In the genomic region with DNA sequence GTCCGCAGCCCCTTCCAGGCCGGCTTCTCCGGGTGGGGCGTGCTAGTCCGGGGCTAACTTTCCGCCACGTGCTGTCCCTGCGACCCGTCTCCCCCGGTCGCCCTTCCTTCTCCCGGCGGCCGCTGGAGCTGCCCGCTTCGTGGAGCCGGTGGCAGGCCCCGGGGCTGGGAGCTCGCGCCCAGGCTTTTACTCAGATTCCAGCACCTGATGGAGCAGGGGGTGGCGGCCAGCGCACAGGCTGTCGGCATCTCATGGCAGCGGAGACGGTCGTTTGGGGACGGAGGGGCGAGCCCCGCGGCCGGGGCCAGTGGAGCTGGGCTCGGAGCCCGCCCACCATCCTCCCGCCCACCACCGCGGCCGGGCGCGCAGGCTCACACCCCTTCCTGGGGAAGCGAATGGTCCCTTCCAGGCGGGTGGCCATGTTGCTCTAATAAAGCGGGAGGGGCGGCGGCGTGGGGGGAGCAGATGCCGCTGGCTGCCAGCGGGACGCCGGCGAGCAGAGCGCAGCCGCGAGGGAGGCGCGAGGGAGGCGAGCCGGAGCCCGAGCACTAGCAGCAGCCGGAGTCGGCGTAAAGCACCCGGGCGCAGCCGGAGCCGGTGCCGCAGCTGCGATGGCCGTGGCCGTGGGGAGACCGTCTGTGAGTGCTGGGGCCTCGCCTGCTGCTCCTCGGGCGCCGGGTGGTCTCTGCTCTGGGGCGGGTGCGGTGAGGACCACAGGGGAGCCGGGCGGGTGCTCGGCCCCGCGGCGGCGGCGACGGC, we compare ENCODE assay signal across 1 cellular context.
TF ChIP-seq lines count a peak whose summit lies in the region.

A gene (plus strand): TSS at position 460 of the 759 bp plus-strand sequence. CDS start 152 bp downstream, at position 612.

TF ChIP-seq in K562, 482 proteins besides CTCF, POLR2A, EP300 and RAD21 (continued from another document and continues in another):
- TF ChIP-seq, protein P1, sequence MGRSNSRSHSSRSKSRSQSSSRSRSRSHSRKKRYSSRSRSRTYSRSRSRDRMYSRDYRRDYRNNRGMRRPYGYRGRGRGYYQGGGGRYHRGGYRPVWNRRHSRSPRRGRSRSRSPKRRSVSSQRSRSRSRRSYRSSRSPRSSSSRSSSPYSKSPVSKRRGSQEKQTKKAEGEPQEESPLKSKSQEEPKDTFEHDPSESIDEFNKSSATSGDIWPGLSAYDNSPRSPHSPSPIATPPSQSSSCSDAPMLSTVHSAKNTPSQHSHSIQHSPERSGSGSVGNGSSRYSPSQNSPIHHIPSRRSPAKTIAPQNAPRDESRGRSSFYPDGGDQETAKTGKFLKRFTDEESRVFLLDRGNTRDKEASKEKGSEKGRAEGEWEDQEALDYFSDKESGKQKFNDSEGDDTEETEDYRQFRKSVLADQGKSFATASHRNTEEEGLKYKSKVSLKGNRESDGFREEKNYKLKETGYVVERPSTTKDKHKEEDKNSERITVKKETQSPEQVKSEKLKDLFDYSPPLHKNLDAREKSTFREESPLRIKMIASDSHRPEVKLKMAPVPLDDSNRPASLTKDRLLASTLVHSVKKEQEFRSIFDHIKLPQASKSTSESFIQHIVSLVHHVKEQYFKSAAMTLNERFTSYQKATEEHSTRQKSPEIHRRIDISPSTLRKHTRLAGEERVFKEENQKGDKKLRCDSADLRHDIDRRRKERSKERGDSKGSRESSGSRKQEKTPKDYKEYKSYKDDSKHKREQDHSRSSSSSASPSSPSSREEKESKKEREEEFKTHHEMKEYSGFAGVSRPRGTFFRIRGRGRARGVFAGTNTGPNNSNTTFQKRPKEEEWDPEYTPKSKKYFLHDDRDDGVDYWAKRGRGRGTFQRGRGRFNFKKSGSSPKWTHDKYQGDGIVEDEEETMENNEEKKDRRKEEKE (IDR thresholded peaks at IDR 0.05; ENCODE audit: borderline replicate concordance in 1 of 2, control insufficient read depth in 1 of 2, low read depth in 2 of 2, low read length in 1 of 2), result 0 out of 4 replicates have a peak, but pooled peaks of 1 of the 2 experiments have one; percentile 33
- TF ChIP-seq NFRKB (IDR thresholded peaks at IDR 0.05; ENCODE audit: low read depth) (peak; percentile 12; the same call in 1 of the 2 replicates), CEBPG (CRISPR knock-in tag; IDR thresholded peaks at IDR 0.05) (no peak; the same call in 1 of the 2 replicates), CEBPG (tag; conservative IDR thresholded peaks at IDR 0.05 in 1 of 2, IDR thresholded peaks at IDR 0.05 in 1 of 2) (no peak), MAZ (CRISPR knock-in tag; conservative IDR thresholded peaks at IDR 0.05 in 1 of 2, IDR thresholded peaks at IDR 0.05 in 1 of 2) (peak; percentile 70 to 84), SP1 (CRISPR knock-in tag; IDR thresholded peaks at IDR 0.05) (peak; percentile 47), SMAD2 (IDR thresholded peaks at IDR 0.05; ENCODE audit: low read depth, low read length) (0 out of 2 replicates have a peak, but pooled peaks have one; percentile 28), ZNF263 (CRISPR knock-in tag; IDR thresholded peaks at IDR 0.05; ENCODE audit: borderline replicate concordance) (peak; percentile 74), ZBTB7A (IDR thresholded peaks at IDR 0.05; ENCODE audit: borderline replicate concordance, control insufficient read depth, low read depth, low read length) (no peak; the same call in 1 of the 2 replicates), ESRRB (CRISPR knock-in tag; IDR thresholded peaks at IDR 0.05; ENCODE audit: borderline replicate concordance) (no peak), IRF2 (CRISPR knock-in tag; IDR thresholded peaks at IDR 0.05) (no peak), EHMT2 (IDR thresholded peaks at IDR 0.05) (no peak), RBFOX2 (IDR thresholded peaks at IDR 0.05; ENCODE audit: low read depth, low read length) (peak; percentile 91), HNRNPLL (IDR thresholded peaks at IDR 0.05; ENCODE audit: low read depth, low read length, poor library complexity, severe bottlenecking) (peak; percentile 91), ZNF311 (CRISPR knock-in tag; IDR thresholded peaks at IDR 0.05) (no peak), U2AF1 (optimal IDR thresholded peaks at IDR 0.05; ENCODE audit: low read depth, low read length) (peak; percentile 44), ZNF133 (CRISPR knock-in tag; IDR thresholded peaks at IDR 0.05) (no peak), CREB1 (IDR thresholded peaks at IDR 0.05) (peak; percentile 62), CREB1 (CRISPR knock-in tag; IDR thresholded peaks at IDR 0.05) (peak; percentile 56; the same call in 1 of the 2 replicates), KDM4B (IDR thresholded peaks at IDR 0.05; ENCODE audit: borderline replicate concordance in 2 of 2, low read depth in 1 of 2) (no peak; a peak in 1 of 4 replicates), BHLHE40 (IDR thresholded peaks at IDR 0.05; ENCODE audit: low read length) (peak; percentile 68), NCOR1 (IDR thresholded peaks at IDR 0.05) (no peak), YY1 (IDR thresholded peaks at IDR 0.05; ENCODE audit: borderline replicate concordance in 1 of 3, control insufficient read depth in 1 of 3, extremely low read depth in 1 of 3, insufficient read depth in 3 of 3, insufficient read length in 1 of 3, insufficient replicate concordance in 2 of 3, low read depth in 1 of 3, low read length in 2 of 3) (peak; percentile 58 to 94 (median 88)), CBFA2T3 (IDR thresholded peaks at IDR 0.05) (no peak), POLR2H (tag; IDR thresholded peaks at IDR 0.05; ENCODE audit: low read depth) (peak; percentile 64), ZNF778 (CRISPR knock-in tag; IDR thresholded peaks at IDR 0.05) (no peak), SIN3B (IDR thresholded peaks at IDR 0.05; ENCODE audit: low read depth) (peak; percentile 49; the same call in 1 of the 2 replicates), BRD9 (IDR thresholded peaks at IDR 0.05; ENCODE audit: low read depth, partially characterized antibody) (no peak)
- TF ChIP-seq, protein P2, sequence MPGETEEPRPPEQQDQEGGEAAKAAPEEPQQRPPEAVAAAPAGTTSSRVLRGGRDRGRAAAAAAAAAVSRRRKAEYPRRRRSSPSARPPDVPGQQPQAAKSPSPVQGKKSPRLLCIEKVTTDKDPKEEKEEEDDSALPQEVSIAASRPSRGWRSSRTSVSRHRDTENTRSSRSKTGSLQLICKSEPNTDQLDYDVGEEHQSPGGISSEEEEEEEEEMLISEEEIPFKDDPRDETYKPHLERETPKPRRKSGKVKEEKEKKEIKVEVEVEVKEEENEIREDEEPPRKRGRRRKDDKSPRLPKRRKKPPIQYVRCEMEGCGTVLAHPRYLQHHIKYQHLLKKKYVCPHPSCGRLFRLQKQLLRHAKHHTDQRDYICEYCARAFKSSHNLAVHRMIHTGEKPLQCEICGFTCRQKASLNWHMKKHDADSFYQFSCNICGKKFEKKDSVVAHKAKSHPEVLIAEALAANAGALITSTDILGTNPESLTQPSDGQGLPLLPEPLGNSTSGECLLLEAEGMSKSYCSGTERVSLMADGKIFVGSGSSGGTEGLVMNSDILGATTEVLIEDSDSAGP (CRISPR knock-in tag; IDR thresholded peaks at IDR 0.05), result no peak
- TF ChIP-seq, protein P3, sequence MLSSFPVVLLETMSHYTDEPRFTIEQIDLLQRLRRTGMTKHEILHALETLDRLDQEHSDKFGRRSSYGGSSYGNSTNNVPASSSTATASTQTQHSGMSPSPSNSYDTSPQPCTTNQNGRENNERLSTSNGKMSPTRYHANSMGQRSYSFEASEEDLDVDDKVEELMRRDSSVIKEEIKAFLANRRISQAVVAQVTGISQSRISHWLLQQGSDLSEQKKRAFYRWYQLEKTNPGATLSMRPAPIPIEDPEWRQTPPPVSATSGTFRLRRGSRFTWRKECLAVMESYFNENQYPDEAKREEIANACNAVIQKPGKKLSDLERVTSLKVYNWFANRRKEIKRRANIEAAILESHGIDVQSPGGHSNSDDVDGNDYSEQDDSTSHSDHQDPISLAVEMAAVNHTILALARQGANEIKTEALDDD (IDR thresholded peaks at IDR 0.05), result no peak
- TF ChIP-seq, protein P4, sequence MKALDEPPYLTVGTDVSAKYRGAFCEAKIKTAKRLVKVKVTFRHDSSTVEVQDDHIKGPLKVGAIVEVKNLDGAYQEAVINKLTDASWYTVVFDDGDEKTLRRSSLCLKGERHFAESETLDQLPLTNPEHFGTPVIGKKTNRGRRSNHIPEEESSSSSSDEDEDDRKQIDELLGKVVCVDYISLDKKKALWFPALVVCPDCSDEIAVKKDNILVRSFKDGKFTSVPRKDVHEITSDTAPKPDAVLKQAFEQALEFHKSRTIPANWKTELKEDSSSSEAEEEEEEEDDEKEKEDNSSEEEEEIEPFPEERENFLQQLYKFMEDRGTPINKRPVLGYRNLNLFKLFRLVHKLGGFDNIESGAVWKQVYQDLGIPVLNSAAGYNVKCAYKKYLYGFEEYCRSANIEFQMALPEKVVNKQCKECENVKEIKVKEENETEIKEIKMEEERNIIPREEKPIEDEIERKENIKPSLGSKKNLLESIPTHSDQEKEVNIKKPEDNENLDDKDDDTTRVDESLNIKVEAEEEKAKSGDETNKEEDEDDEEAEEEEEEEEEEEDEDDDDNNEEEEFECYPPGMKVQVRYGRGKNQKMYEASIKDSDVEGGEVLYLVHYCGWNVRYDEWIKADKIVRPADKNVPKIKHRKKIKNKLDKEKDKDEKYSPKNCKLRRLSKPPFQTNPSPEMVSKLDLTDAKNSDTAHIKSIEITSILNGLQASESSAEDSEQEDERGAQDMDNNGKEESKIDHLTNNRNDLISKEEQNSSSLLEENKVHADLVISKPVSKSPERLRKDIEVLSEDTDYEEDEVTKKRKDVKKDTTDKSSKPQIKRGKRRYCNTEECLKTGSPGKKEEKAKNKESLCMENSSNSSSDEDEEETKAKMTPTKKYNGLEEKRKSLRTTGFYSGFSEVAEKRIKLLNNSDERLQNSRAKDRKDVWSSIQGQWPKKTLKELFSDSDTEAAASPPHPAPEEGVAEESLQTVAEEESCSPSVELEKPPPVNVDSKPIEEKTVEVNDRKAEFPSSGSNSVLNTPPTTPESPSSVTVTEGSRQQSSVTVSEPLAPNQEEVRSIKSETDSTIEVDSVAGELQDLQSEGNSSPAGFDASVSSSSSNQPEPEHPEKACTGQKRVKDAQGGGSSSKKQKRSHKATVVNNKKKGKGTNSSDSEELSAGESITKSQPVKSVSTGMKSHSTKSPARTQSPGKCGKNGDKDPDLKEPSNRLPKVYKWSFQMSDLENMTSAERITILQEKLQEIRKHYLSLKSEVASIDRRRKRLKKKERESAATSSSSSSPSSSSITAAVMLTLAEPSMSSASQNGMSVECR (CRISPR knock-in tag; IDR thresholded peaks at IDR 0.05), result no peak
- TF ChIP-seq, protein P5, sequence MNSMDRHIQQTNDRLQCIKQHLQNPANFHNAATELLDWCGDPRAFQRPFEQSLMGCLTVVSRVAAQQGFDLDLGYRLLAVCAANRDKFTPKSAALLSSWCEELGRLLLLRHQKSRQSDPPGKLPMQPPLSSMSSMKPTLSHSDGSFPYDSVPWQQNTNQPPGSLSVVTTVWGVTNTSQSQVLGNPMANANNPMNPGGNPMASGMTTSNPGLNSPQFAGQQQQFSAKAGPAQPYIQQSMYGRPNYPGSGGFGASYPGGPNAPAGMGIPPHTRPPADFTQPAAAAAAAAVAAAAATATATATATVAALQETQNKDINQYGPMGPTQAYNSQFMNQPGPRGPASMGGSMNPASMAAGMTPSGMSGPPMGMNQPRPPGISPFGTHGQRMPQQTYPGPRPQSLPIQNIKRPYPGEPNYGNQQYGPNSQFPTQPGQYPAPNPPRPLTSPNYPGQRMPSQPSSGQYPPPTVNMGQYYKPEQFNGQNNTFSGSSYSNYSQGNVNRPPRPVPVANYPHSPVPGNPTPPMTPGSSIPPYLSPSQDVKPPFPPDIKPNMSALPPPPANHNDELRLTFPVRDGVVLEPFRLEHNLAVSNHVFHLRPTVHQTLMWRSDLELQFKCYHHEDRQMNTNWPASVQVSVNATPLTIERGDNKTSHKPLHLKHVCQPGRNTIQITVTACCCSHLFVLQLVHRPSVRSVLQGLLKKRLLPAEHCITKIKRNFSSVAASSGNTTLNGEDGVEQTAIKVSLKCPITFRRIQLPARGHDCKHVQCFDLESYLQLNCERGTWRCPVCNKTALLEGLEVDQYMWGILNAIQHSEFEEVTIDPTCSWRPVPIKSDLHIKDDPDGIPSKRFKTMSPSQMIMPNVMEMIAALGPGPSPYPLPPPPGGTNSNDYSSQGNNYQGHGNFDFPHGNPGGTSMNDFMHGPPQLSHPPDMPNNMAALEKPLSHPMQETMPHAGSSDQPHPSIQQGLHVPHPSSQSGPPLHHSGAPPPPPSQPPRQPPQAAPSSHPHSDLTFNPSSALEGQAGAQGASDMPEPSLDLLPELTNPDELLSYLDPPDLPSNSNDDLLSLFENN (IDR thresholded peaks at IDR 0.05; ENCODE audit: low read depth in 2 of 2, low read length in 2 of 2), result peak in 1 of 2 experiments; percentile 19; a peak in 1 of 4 replicates
- TF ChIP-seq, protein P6, sequence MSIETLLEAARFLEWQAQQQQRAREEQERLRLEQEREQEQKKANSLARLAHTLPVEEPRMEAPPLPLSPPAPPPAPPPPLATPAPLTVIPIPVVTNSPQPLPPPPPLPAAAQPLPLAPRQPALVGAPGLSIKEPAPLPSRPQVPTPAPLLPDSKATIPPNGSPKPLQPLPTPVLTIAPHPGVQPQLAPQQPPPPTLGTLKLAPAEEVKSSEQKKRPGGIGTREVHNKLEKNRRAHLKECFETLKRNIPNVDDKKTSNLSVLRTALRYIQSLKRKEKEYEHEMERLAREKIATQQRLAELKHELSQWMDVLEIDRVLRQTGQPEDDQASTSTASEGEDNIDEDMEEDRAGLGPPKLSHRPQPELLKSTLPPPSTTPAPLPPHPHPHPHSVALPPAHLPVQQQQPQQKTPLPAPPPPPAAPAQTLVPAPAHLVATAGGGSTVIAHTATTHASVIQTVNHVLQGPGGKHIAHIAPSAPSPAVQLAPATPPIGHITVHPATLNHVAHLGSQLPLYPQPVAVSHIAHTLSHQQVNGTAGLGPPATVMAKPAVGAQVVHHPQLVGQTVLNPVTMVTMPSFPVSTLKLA (conservative IDR thresholded peaks at IDR 0.05), result peak; percentile 49 to 59; a peak in 3 of 4 replicates
- TF ChIP-seq, protein P7, sequence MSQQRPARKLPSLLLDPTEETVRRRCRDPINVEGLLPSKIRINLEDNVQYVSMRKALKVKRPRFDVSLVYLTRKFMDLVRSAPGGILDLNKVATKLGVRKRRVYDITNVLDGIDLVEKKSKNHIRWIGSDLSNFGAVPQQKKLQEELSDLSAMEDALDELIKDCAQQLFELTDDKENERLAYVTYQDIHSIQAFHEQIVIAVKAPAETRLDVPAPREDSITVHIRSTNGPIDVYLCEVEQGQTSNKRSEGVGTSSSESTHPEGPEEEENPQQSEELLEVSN (IDR thresholded peaks at IDR 0.05; ENCODE audit: borderline replicate concordance in 1 of 2, extremely low read depth in 1 of 2, insufficient read depth in 1 of 2, insufficient read length in 1 of 2, low read depth in 1 of 2, low read length in 1 of 2, poor library complexity in 1 of 2, severe bottlenecking in 1 of 2), result peak; percentile 63 to 82
- TF ChIP-seq, protein P8, sequence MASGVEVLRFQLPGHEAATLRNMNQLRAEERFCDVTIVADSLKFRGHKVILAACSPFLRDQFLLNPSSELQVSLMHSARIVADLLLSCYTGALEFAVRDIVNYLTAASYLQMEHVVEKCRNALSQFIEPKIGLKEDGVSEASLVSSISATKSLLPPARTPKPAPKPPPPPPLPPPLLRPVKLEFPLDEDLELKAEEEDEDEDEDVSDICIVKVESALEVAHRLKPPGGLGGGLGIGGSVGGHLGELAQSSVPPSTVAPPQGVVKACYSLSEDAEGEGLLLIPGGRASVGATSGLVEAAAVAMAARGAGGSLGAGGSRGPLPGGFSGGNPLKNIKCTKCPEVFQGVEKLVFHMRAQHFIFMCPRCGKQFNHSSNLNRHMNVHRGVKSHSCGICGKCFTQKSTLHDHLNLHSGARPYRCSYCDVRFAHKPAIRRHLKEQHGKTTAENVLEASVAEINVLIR (CRISPR knock-in tag; IDR thresholded peaks at IDR 0.05), result no peak
- TF ChIP-seq, protein P9, sequence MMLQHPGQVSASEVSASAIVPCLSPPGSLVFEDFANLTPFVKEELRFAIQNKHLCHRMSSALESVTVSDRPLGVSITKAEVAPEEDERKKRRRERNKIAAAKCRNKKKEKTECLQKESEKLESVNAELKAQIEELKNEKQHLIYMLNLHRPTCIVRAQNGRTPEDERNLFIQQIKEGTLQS (IDR thresholded peaks at IDR 0.05), result no peak
- TF ChIP-seq, protein P9 (CRISPR knock-in tag; conservative IDR thresholded peaks at IDR 0.05), result no peak
